In the genomic region with DNA sequence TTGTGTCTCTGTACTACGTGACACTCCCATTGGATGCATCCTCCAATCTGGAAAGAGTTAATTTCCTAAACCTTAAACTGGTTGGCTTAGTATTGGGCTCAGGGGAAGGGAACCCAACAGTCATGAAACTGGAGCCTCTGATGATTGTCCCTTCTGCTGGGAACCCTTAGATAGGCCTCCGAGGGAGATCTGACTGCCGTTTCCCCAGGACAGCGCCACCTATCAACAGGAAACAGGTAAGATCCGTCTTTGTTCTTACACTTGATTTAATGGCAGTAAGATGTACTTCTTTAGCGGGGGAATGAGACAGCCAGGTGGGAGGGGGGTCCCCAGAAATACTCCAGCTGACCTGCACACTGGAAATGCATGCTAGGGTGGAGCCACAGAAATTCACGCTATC, we compare ENCODE assay signal across 26 cellular contexts.
DNase-seq lines count a peak whose midpoint lies in the region; ATAC-seq, FAIRE-seq and TF ChIP-seq lines count a peak whose summit lies in the region.
"Had no signal": no experiment of that assay in that cellular context is flagged by ENCODE, and none has a peak within 500 bp of the region (broad histone marks: within the 10 kb centered on the region; RNA-seq: fewer than 3 reads in every experiment).

No MANE protein-coding gene starts in this region.

- H2AK5ac ChIP-seq in H1 (ENCODE audit: low read depth, low read length) = no peak overlapping the region

- H3K4me3 ChIP-seq in H1 (ENCODE audit: extremely low read depth in 1 of 4, insufficient read depth in 2 of 4, low read depth in 3 of 4, low read length in 4 of 4) (no peak overlapping the region), Karpas-422 (ENCODE audit: low read length) (no peak overlapping the region)
- H3K4me3 ChIP-seq: heart left ventricle, tibial nerve had no signal

- no peak overlapping the region for H2BK15ac ChIP-seq in H1 (ENCODE audit: low read length)

- H3K4me2 ChIP-seq in H1 (ENCODE audit: insufficient read depth in 1 of 2, low read depth in 2 of 2, low read length in 2 of 2) (no peak overlapping the region), Karpas-422 (ENCODE audit: low read depth, low read length, poor library complexity, severe bottlenecking) (no peak overlapping the region)

- H2AFZ ChIP-seq in H1 (ENCODE audit: low read length) (peak overlapping the region; percentile 67; the same call in 1 of the 2 replicates), Karpas-422 (ENCODE audit: low read length) (no peak overlapping the region)

- H3K4ac ChIP-seq in H1 (replicated peaks; ENCODE audit: insufficient read length, low read depth, low read length) = no peak overlapping the region

- H3K36me3 ChIP-seq in H1 (ENCODE audit: control insufficient read depth in 2 of 4, insufficient read depth in 4 of 4, low read length in 3 of 4) (no peaks in the 10 kb centered on the region), Karpas-422 (ENCODE audit: insufficient read depth, low read length) (no peaks in the 10 kb centered on the region)
- H3K36me3 ChIP-seq: heart left ventricle, tibial nerve had no signal

- H3K9me2 ChIP-seq in Karpas-422 (replicated peaks; ENCODE audit: insufficient read depth, low read length) = no peaks in the 10 kb centered on the region

- no peaks in the 10 kb centered on the region for H3K79me1 ChIP-seq in H1 (ENCODE audit: low read depth, low read length)

- H3K4me1 ChIP-seq in H1 (replicated peaks in 1 of 4; ENCODE audit: control insufficient read depth in 3 of 4, insufficient read depth in 4 of 4, low read length in 3 of 4) = no peaks in the 10 kb centered on the region
- no peaks in the 10 kb centered on the region for H3K4me1 ChIP-seq in Karpas-422 (ENCODE audit: low read length)
- H3K4me1 ChIP-seq: heart left ventricle, tibial nerve had no signal

- ATAC-seq in HG03108 (IDR thresholded peaks at IDR 0.05; ENCODE audit: unreplicated experiment) = no peak
- ATAC-seq in HG02852 (IDR thresholded peaks at IDR 0.05; ENCODE audit: unreplicated experiment) = no peak
- ATAC-seq: heart left ventricle; left colon; natural killer cell treated with Interleukin-12 subunit alpha and Interleukin-12 subunit beta and Interleukin-15 and Interleukin-18, amount 100 ng/mL, for 72 hours had no signal

- TF ChIP-seq CTCF in 22Rv1 (IDR thresholded peaks at IDR 0.05) (0 out of 2 replicates have a peak, but pooled peaks have one; percentile 5), H1 (IDR thresholded peaks at IDR 0.05; ENCODE audit: control extremely low read depth in 1 of 3, insufficient read depth in 1 of 3, low read depth in 1 of 3, low read length in 3 of 3) (peak; percentile 28 to 71 (median 54); a peak in 3 of 4 replicates)

- no peak overlapping the region for H2BK120ac ChIP-seq in H1 (replicated peaks; ENCODE audit: low read depth, low read length)

- no peaks in the 10 kb centered on the region for H3K79me2 ChIP-seq in H1 (ENCODE audit: control insufficient read depth in 1 of 2, insufficient read depth in 2 of 2, low read length in 2 of 2)
- no peaks in the 10 kb centered on the region for H3K79me2 ChIP-seq in Karpas-422 (ENCODE audit: low read length)

- H3K18ac ChIP-seq in H1 (ENCODE audit: extremely low read depth, low read length) = no peak overlapping the region

- no peak overlapping the region for H2BK20ac ChIP-seq in H1 (ENCODE audit: low read length)

- CTCF ChIA-PET in H1 (lab: Charles Lee; ENCODE audit: partially characterized antibody) = interaction anchor here (0.5 to 1.0 kb wide), 3 partner anchors 27 to 258 kb away, joined by 3 read pairs; no protein-coding TSS in a partner anchor

- no peak overlapping the region for H2BK12ac ChIP-seq in H1 (ENCODE audit: low read depth, low read length)

- no peak overlapping the region for H4K5ac ChIP-seq in H1 (ENCODE audit: insufficient read length, low read depth, low read length)

- H2BK5ac ChIP-seq in H1 (ENCODE audit: low read depth, low read length) = no peak overlapping the region

- H3K56ac ChIP-seq in H1 (replicated peaks; ENCODE audit: insufficient read length, low read depth, low read length) = no peak overlapping the region

- H3K9me3 ChIP-seq in H1 (ENCODE audit: insufficient read depth in 2 of 2, low read depth in 1 of 2, low read length in 1 of 2) (peaks cover 8 to 10% of the 10 kb centered on the region in 2 experiments; a peak in 1 of 4 replicates), Karpas-422 (ENCODE audit: low read length) (peaks cover 33% of the 10 kb centered on the region)

- TF ChIP-seq POLR2A in H1 (IDR thresholded peaks at IDR 0.05; ENCODE audit: control extremely low read depth in 1 of 2, low read depth in 2 of 2, low read length in 2 of 2) = no peak

- no peak overlapping the region for H3K23ac ChIP-seq in H1 (ENCODE audit: insufficient read length)

- peak; percentile 22 for DNase-seq in ELF-1 (ENCODE audit: low read depth, low spot score)
- DNase-seq in NCI-H69 (lab: John Stamatoyannopoulos, UW) = peak; percentile 40
- DNase-seq in H1 (ENCODE audit: low read depth in 1 of 2, low spot score in 2 of 2) = peak; percentile 21 to 49
- no peak for DNase-seq in NCI-H510A (lab: John Stamatoyannopoulos, UW)
- no peak for DNase-seq in Karpas-422
- DNase-seq: activated CD4-positive, alpha-beta T cell treated with anti-CD3 and anti-CD28 coated beads, Interleukin-2, amount 10 ng/mL, durations not matched to agents 24 days and 14 days; activated CD8-positive, alpha-beta memory T cell treated with anti-CD3 and anti-CD28 coated beads for 24 hours; activated effector memory CD4-positive, alpha-beta T cell treated with anti-CD3 and anti-CD28 coated beads, Interleukin-2, amount 50 U/mL, for 16 hours; CD8-positive, alpha-beta memory T cell; DMS79 treated with DMSO at 0.1 percent for 48 hours; foreskin melanocyte; heart left ventricle; immature natural killer cell; left colon; NCI-H1105; NCI-H187 treated with DMSO at 0.1 percent for 48 hours; NCI-H524 treated with DMSO at 0.1 percent for 48 hours; stimulated activated CD4-positive, alpha-beta T cell treated with anti-CD3 and anti-CD28 coated beads, Interleukin-15, amount 100 ng/mL, for 24 hours; stimulated activated CD4-positive, alpha-beta T cell treated with anti-CD3 and anti-CD28 coated beads, Interleukin-4, amount 100 ng/mL, for 4 hours; T-helper 9 cell had no signal

- no peaks in the 10 kb centered on the region for H3K23me2 ChIP-seq in H1 (ENCODE audit: low read depth, low read length)

- no peak for TF ChIP-seq EP300 in H1 (IDR thresholded peaks at IDR 0.05; ENCODE audit: borderline replicate concordance in 1 of 2, low read depth in 2 of 2, low read length in 2 of 2)

- H4K91ac ChIP-seq in H1 (replicated peaks; ENCODE audit: insufficient read length, low read length) = no peak overlapping the region

- H3K27me3 ChIP-seq in H1 (replicated peaks in 1 of 4; ENCODE audit: control insufficient read depth in 3 of 4, extremely low read depth in 1 of 4, insufficient read depth in 3 of 4, low read length in 3 of 4) (no peaks in the 10 kb centered on the region), Karpas-422 (ENCODE audit: low read length) (no peaks in the 10 kb centered on the region)
- H3K27me3 ChIP-seq: heart left ventricle, tibial nerve had no signal

- POLR2A ChIA-PET in H1 (lab: Charles Lee; ENCODE audit: partially characterized antibody) = no interaction called here

- H4K8ac ChIP-seq in H1 (ENCODE audit: extremely low read depth, insufficient read depth, low read length) = no peak overlapping the region

- no peak overlapping the region for H3K9ac ChIP-seq in H1 (replicated peaks in 1 of 4; ENCODE audit: extremely low read depth in 1 of 4, low read depth in 3 of 4, low read length in 3 of 4)
- H3K9ac ChIP-seq in Karpas-422 (ENCODE audit: low read length) = no peak overlapping the region

- no peak overlapping the region for H3K14ac ChIP-seq in H1 (ENCODE audit: insufficient read length)

- peak; percentile 43 to 45 for TF ChIP-seq RAD21 in H1 (IDR thresholded peaks at IDR 0.05 in 1 of 2, conservative IDR thresholded peaks at IDR 0.05 in 1 of 2; ENCODE audit: low read depth in 2 of 2, low read length in 2 of 2)

- no peak for FAIRE-seq in H1 (lab: Jason Lieb, UNC)
- FAIRE-seq: bronchial epithelial cell had no signal

- 89% methylated on average over 7 of the region's 7 CpGs; no CpG with 5 or more reads in 1 of the 2 experiments for WGBS in H1 (ENCODE audit: extremely low coverage in 1 of 2, insufficient coverage in 1 of 2, insufficient read length in 1 of 2, insufficient replicate concordance in 2 of 2, low coverage in 1 of 2, low lambda C conversion rate in 2 of 2, missing lambda C conversion rate in 1 of 2), 2 experiments

- H3K27ac ChIP-seq in 22Rv1 (no peak overlapping the region), H1 (ENCODE audit: low read depth, low read length) (no peak overlapping the region), Karpas-422 (ENCODE audit: low read length) (no peak overlapping the region)
- H3K27ac ChIP-seq: heart left ventricle, tibial nerve had no signal

- H4K20me1 ChIP-seq in H1 (replicated peaks in 1 of 2; ENCODE audit: control insufficient read depth in 1 of 2, insufficient read depth in 2 of 2, low read length in 2 of 2) = no peaks in the 10 kb centered on the region
- H4K20me1 ChIP-seq in Karpas-422 (ENCODE audit: insufficient read depth, low read depth, low read length) = no peaks in the 10 kb centered on the region

TF ChIP-seq in H1, 55 proteins besides CTCF, POLR2A, EP300 and RAD21:
- TF ChIP-seq NANOG (IDR thresholded peaks at IDR 0.05; ENCODE audit: insufficient read depth, low read depth, low read length, poor library complexity, severe bottlenecking) = no peak
- TF ChIP-seq, protein P1, sequence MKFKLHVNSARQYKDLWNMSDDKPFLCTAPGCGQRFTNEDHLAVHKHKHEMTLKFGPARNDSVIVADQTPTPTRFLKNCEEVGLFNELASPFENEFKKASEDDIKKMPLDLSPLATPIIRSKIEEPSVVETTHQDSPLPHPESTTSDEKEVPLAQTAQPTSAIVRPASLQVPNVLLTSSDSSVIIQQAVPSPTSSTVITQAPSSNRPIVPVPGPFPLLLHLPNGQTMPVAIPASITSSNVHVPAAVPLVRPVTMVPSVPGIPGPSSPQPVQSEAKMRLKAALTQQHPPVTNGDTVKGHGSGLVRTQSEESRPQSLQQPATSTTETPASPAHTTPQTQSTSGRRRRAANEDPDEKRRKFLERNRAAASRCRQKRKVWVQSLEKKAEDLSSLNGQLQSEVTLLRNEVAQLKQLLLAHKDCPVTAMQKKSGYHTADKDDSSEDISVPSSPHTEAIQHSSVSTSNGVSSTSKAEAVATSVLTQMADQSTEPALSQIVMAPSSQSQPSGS (IDR thresholded peaks at IDR 0.05; ENCODE audit: low read length) = no peak
- no peak for TF ChIP-seq SUZ12 (IDR thresholded peaks at IDR 0.05; ENCODE audit: low read length)
- TF ChIP-seq PHF8 (conservative IDR thresholded peaks at IDR 0.05; ENCODE audit: low read depth, low read length) = no peak

Comparison
In these comparisons a context has a peak if more than half of its experiments do, and no peak if none do; other contexts are left out.
1. DNase-seq: peak in ELF-1 (single experiment), NCI-H69 (single experiment) and H1 (2 of 2); none in NCI-H510A (single experiment) and Karpas-422 (single experiment).